ENCODE assay signal across 8 cellular contexts in the genomic region with DNA sequence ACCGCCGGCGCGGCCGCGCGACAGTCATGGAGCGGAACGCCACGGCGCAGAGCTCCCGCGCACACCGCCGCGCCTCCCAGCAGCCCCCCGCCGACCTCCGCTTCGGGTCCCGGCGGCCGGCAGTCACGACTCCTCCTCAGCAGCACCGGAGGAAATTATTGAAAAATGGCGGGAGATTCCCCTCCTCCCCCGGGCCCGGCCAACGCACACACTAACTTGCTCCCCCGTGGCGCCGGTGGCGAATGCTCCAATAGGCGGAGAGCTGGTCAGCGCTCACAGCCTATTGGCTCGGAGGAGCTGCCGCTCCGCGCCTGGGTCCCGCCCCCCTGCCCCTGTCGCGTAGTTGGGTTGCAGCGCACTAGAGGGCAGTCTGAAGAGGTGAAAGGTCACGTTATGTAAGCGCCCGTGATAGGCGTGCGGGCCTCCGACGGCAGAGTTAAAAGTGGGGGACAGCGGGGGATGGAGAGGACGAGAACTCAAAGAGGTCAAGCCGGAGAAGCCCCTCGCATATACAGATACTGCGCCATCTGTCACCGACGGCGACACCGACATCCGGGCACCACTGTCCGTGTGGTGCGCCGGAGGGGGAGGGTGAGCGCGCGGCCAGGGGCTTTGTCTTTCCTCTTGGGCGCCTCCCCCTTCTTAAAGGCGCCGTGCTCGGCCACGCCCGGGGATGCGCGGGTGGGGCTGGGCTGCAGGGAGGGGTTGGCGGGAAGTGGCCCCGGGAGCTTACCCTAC. TPM values are rescaled to one million over a fixed set of nuclear protein-coding genes. Genes with fewer than 3 reads are reported as not detected.
DNase-seq lines count a peak whose midpoint lies in the region; ATAC-seq, FAIRE-seq and TF ChIP-seq lines count a peak whose summit lies in the region.

Gene BAZ1B (minus strand): TSS at position 213 of the 738 bp plus-strand sequence. CDS start 360 bp downstream, outside the sequence.

- peak within 1 kb of the TSS; percentile 93 for H3K27ac ChIP-seq in rectal smooth muscle tissue (ENCODE audit: low read depth, low read length)
- H3K27ac ChIP-seq in aorta (ENCODE audit: low read depth in 1 of 2, low read length in 2 of 2): peak within 1 kb of the TSS; percentile 78

- intact Hi-C loops in aorta (cut with DNase I): loop anchor here (2.0 to 5.0 kb wide), 3 partner anchors 35 to 57 kb away; partner anchors contain the start of genes BCL7B (in 2 of the 2) and TBL2 (in 1 of the 2)

- H3K4me1 ChIP-seq in rectal smooth muscle tissue (ENCODE audit: control insufficient read depth, insufficient read depth, low read length) (peaks cover 19% of the 10 kb centered on the region), aorta (ENCODE audit: control insufficient read depth in 1 of 2, insufficient read depth in 2 of 2, low read length in 2 of 2) (peaks cover 0 to 7% of the 10 kb centered on the region in 2 donors)

- peak within 1 kb of the TSS; percentile 78 for H3K4me3 ChIP-seq in astrocyte of the cerebellum (ENCODE audit: low read depth, low read length)
- H3K4me3 ChIP-seq in rectal smooth muscle tissue (ENCODE audit: low read length): peak within 1 kb of the TSS; percentile 83
- H3K4me3 ChIP-seq in aorta (ENCODE audit: low read length in 2 of 2): peak within 1 kb of the TSS; percentile 88 to 100

- H3K9ac ChIP-seq in rectal smooth muscle tissue (ENCODE audit: low read length): peak within 1 kb of the TSS; percentile 68

- H3K9me3 ChIP-seq in aorta (ENCODE audit: control insufficient read depth, low read length): no peaks in the 10 kb centered on the region

- ATAC-seq in HG02981 (IDR thresholded peaks at IDR 0.05; ENCODE audit: unreplicated experiment): peak; percentile 84
- peak; percentile 100 for ATAC-seq in aorta (ENCODE audit: low FRiP score)

- in situ Hi-C loops in astrocyte of the cerebellum (cut with HindIII; ENCODE audit: low sequenced_read_pairs): no loop called here

- peak; percentile 98 for DNase-seq in GM18507 (ENCODE audit: extremely low spot score, insufficient read length, low read depth)
- DNase-seq in NCI-H2029 treated with DMSO at 0.1 percent for 48 hours (lab: John Stamatoyannopoulos, UW): peak; percentile 92
- DNase-seq in T-helper 9 cell: peak; percentile 93
- DNase-seq in astrocyte of the cerebellum (ENCODE audit: low read depth): peak; percentile 93
- peak; percentile 100 for DNase-seq in hepatic stellate cell (ENCODE audit: low spot score)
- peak; percentile 98 to 99 for DNase-seq in aorta

- H3K27me3 ChIP-seq in rectal smooth muscle tissue (ENCODE audit: control insufficient read depth, insufficient read depth, low read length) (no peaks in the 10 kb centered on the region), aorta (ENCODE audit: control insufficient read depth in 1 of 2, insufficient read depth in 2 of 2, low read length in 1 of 2) (no peaks in the 10 kb centered on the region)

- FAIRE-seq in GM18507 (lab: Jason Lieb, UNC): peak; percentile 97

- TF ChIP-seq CTCF in astrocyte of the cerebellum (IDR thresholded peaks at IDR 0.05; ENCODE audit: low read depth, low read length, missing control alignments): no peak

- H3K36me3 ChIP-seq in rectal smooth muscle tissue (ENCODE audit: control insufficient read depth, insufficient read depth, low read length): no peaks in the 10 kb centered on the region
- H3K36me3 ChIP-seq in aorta (ENCODE audit: control insufficient read depth in 1 of 2, insufficient read depth in 2 of 2, low read length in 1 of 2): peaks cover 0 to 1% of the 10 kb centered on the region in 2 donors

- 0% methylated on average over 53 to 76 of the region's 76 CpGs for WGBS in aorta, 2 donors

RNA-seq across cellular contexts. Expression of gene BAZ1B, which starts in this region (rescaled TPM):
- total RNA-seq in aorta: 10 to 100 TPM; 49.3 to 60.0 TPM
- 10 to 100 TPM; 19.1 to 23.9 TPM for polyA plus RNA-seq in aorta

Comparison
In these comparisons a context has a peak if more than half of its experiments do, and no peak if none do; other contexts are left out.
1. Peak in every context shown above with its lines: DNase-seq, ATAC-seq, H3K4me3 ChIP-seq and H3K27ac ChIP-seq.